In genomic region chr9:106670418-106670817, GRCh38 we compare ENCODE assay signal across 17 cellular contexts.
DNase-seq lines count a peak whose midpoint lies in the region; ATAC-seq and TF ChIP-seq lines count a peak whose summit lies in the region.
"Had no signal": no experiment of that assay in that cellular context is flagged by ENCODE, and none has a peak within 500 bp of the region (broad histone marks: within the 10 kb centered on the region; RNA-seq: fewer than 3 reads in every experiment).

No MANE protein-coding gene starts in this region.

- no peaks in the 10 kb centered on the region for H3K36me3 ChIP-seq in mammary epithelial cell (ENCODE audit: insufficient read depth, low read length)
- H3K36me3 ChIP-seq: BLaER1 had no signal

- DNase-seq in T47D (ENCODE audit: low read depth in 1 of 2, low spot score in 1 of 2) (peak; percentile 67 to 96), mammary epithelial cell (no peak), left cardiac atrium (no peak), cardiac septum (ENCODE audit: low spot score) (no peak), left ventricle myocardium superior (no peak)
- DNase-seq in activated CD8-positive, alpha-beta memory T cell treated with anti-CD3 and anti-CD28 coated beads for 24 hours = no peak
- DNase-seq: 8988T; Calu3; CD8-positive, alpha-beta T cell; DMS79 treated with DMSO at 0.1 percent for 48 hours; GF-D8; GOT3; H7; HFFc6 had no signal

- BruUV-seq in mammary epithelial cell (replicated peaks; lab: Mats Ljungman, UMichigan) = no TSS peak

- H3K4me1 ChIP-seq in mammary epithelial cell (ENCODE audit: insufficient read depth, low read length) = no peaks in the 10 kb centered on the region
- H3K4me1 ChIP-seq: BLaER1 had no signal

- no peak overlapping the region for H3K9ac ChIP-seq in mammary epithelial cell (ENCODE audit: insufficient read depth, low read length)
- H3K9ac ChIP-seq: BLaER1 had no signal

- H3K79me2 ChIP-seq in mammary epithelial cell (ENCODE audit: insufficient read depth, low read length) = no peaks in the 10 kb centered on the region

- H4K20me1 ChIP-seq in mammary epithelial cell (ENCODE audit: insufficient read depth, low read length) = no peaks in the 10 kb centered on the region
- H4K20me1 ChIP-seq: BLaER1 had no signal

- no peak for TF ChIP-seq CTCF in mammary epithelial cell (conservative IDR thresholded peaks at IDR 0.05 in 1 of 2, IDR thresholded peaks at IDR 0.05 in 1 of 2; ENCODE audit: extremely low read depth in 1 of 2, insufficient read depth in 1 of 2, low read depth in 1 of 2, low read length in 2 of 2)

- H3K27ac ChIP-seq in mammary epithelial cell (ENCODE audit: insufficient read depth, low read depth, low read length) = no peak overlapping the region
- H3K27ac ChIP-seq: BLaER1 had no signal

- dilution Hi-C loops in mammary epithelial cell (cut with HindIII; ENCODE audit: low sequenced_read_pairs) = no loop called here

- no peak overlapping the region for H3K4me2 ChIP-seq in mammary epithelial cell (ENCODE audit: insufficient read depth, low read depth, low read length)
- H3K4me2 ChIP-seq: BLaER1 had no signal

- ATAC-seq in left cardiac atrium (peak; percentile 26 to 55), left ventricle myocardium superior (peak; percentile 48), GM21619 (IDR thresholded peaks at IDR 0.05; ENCODE audit: unreplicated experiment) (no peak)
- ATAC-seq: CD8-positive, alpha-beta T cell; HCT116 had no signal

- CTCF ChIA-PET in mammary epithelial cell (lab: Charles Lee; ENCODE audit: low non-redundant PET) = no interaction called here

- no peak overlapping the region for H3K4me3 ChIP-seq in mammary epithelial cell (replicated peaks in 1 of 3; ENCODE audit: insufficient read depth in 1 of 3, low read depth in 2 of 3, low read length in 3 of 3)
- H3K4me3 ChIP-seq: BLaER1 had no signal

- H3K27me3 ChIP-seq in mammary epithelial cell (ENCODE audit: insufficient read depth, low read length) = no peaks in the 10 kb centered on the region
- H3K27me3 ChIP-seq: BLaER1 had no signal

- WGBS in mammary epithelial cell (ENCODE audit: low coverage, missing lambda C conversion rate) = 49% methylated on average over 2 of the region's 2 CpGs

- H3K9me3 ChIP-seq in mammary epithelial cell (replicated peaks; ENCODE audit: insufficient read depth, low read length) = no peaks in the 10 kb centered on the region
- H3K9me3 ChIP-seq: BLaER1 had no signal

- in situ Hi-C loops in T47D (cut with HindIII; ENCODE audit: low pct_unique_long_range_greater_than_20kb, low sequenced_read_pairs) (no loop called here), mammary epithelial cell (cut with MboI; ENCODE audit: low sequenced_read_pairs in 2 of 2) (no loop called here)

- no peak overlapping the region for H2AFZ ChIP-seq in mammary epithelial cell (ENCODE audit: low read depth, low read length)

- intact Hi-C loops in mammary epithelial cell (cut with micrococcal nuclease) = no loop called here
- intact Hi-C loops in left cardiac atrium (cut with DNase I) = loop anchor here in 1 of 2 donors (10.0 kb wide), 1 partner anchor 194 kb away; the partner anchor contains the start of gene ZNF462
- intact Hi-C loops in cardiac septum (cut with DNase I) = no loop called here
- intact Hi-C loops in left ventricle myocardium superior (cut with micrococcal nuclease) = no loop called here

Comparison
In these comparisons a context has a peak if more than half of its experiments do, and no peak if none do; other contexts are left out.
1. DNase-seq: peak in T47D (2 of 2); none in mammary epithelial cell (single experiment), left cardiac atrium (single experiment), cardiac septum (single experiment), left ventricle myocardium superior (single experiment) and activated CD8-positive, alpha-beta memory T cell treated with anti-CD3 and anti-CD28 coated beads for 24 hours (single experiment).